24 cellular contexts compared by ENCODE assay signal in genomic region chr1:4980211-4980610, GRCh38.
"Had no signal": no experiment of that assay in that cellular context is flagged by ENCODE, and none has a peak within 500 bp of the region (broad histone marks: within the 10 kb centered on the region; RNA-seq: fewer than 3 reads in every experiment).

No MANE protein-coding gene starts in this region.

- H3K27ac Mint-ChIP-seq: natural killer cell treated with Interleukin-12 subunit alpha and Interleukin-12 subunit beta and Interleukin-15 and Interleukin-18, amount 100 ng/mL, for 72 hours; neural progenitor cell; progenitor cell of endocrine pancreas; stimulated activated effector memory CD8-positive, alpha-beta T cell treated with anti-CD3 and anti-CD28 coated beads, Interleukin-12 subunit alpha, Interleukin-12 subunit beta, amount 100 ng/mL, for 72 hours; stimulated activated naive B cell treated with anti-CD40 and anti-IgM and Interleukin-4, amounts not matched to agents 10 μg/mL and 1 μg/mL and 100 μg/mL, for 72 hours; stimulated activated naive CD8-positive, alpha-beta T cell treated with anti-CD3 and anti-CD28 coated beads, Interleukin-15, Interleukin-2, amounts not matched to agents 100 ng/mL and 50 ng/mL, for 24 hours had no signal

- H3K36me3 Mint-ChIP-seq: naive B cell; natural killer cell treated with Interleukin-12 subunit alpha and Interleukin-12 subunit beta and Interleukin-15 and Interleukin-18, amount 100 ng/mL, for 72 hours; neural progenitor cell; stimulated activated effector memory CD8-positive, alpha-beta T cell treated with anti-CD3 and anti-CD28 coated beads, Interleukin-12 subunit alpha, Interleukin-12 subunit beta, amount 100 ng/mL, for 72 hours; stimulated activated naive B cell treated with anti-CD40 and anti-IgM and Interleukin-4, amounts not matched to agents 10 μg/mL and 1 μg/mL and 100 μg/mL, for 72 hours had no signal

- H3K27me3 Mint-ChIP-seq: naive B cell had no signal

- H3K4me1 Mint-ChIP-seq: naive B cell; stimulated activated effector memory CD8-positive, alpha-beta T cell treated with anti-CD3 and anti-CD28 coated beads, Interleukin-12 subunit alpha, Interleukin-12 subunit beta, amount 100 ng/mL, for 72 hours; stimulated activated naive B cell treated with anti-CD40 and anti-IgM and Interleukin-4, amounts not matched to agents 10 μg/mL and 1 μg/mL and 100 μg/mL, for 72 hours had no signal

- H3K4me3 Mint-ChIP-seq: naive B cell; naive thymus-derived CD8-positive, alpha-beta T cell; natural killer cell treated with Interleukin-12 subunit alpha and Interleukin-12 subunit beta and Interleukin-15 and Interleukin-18, amount 100 ng/mL, for 72 hours; nephron progenitor cell; neural progenitor cell; stimulated activated effector memory CD8-positive, alpha-beta T cell treated with anti-CD3 and anti-CD28 coated beads, Interleukin-12 subunit alpha, Interleukin-12 subunit beta, amount 100 ng/mL, for 72 hours; stimulated activated naive B cell treated with anti-CD40 and anti-IgM and Interleukin-4, amounts not matched to agents 10 μg/mL and 1 μg/mL and 100 μg/mL, for 72 hours; stimulated activated naive CD8-positive, alpha-beta T cell treated with anti-CD3 and anti-CD28 coated beads, Interleukin-15, Interleukin-2, amounts not matched to agents 100 ng/mL and 50 ng/mL, for 24 hours had no signal

- H3K9me3 Mint-ChIP-seq: natural killer cell treated with Interleukin-12 subunit alpha and Interleukin-12 subunit beta and Interleukin-15 and Interleukin-18, amount 100 ng/mL, for 72 hours; neural progenitor cell; stimulated activated naive CD8-positive, alpha-beta T cell treated with anti-CD3 and anti-CD28 coated beads, Interleukin-15, Interleukin-2, amounts not matched to agents 100 ng/mL and 50 ng/mL, for 24 hours had no signal

- DNase-seq: naive B cell; naive thymus-derived CD8-positive, alpha-beta T cell; nephron progenitor cell; occipital lobe; ovary; psoas muscle; right cardiac atrium; right lobe of liver; sigmoid colon; small intestine; stimulated activated CD4-positive, alpha-beta T cell treated with anti-CD3 and anti-CD28 coated beads, Interleukin-12 subunit alpha, Interleukin-12 subunit beta, amount 100 ng/mL, for 4 hours; stimulated activated CD4-positive, alpha-beta T cell treated with anti-CD3 and anti-CD28 coated beads, Interleukin-1b, Interleukin-23, amount 100 ng/mL, for 48 hours; stimulated activated CD4-positive, alpha-beta T cell treated with anti-CD3 and anti-CD28 coated beads, Interleukin-4, amount 100 ng/mL, for 1 hour; stimulated activated naive B cell treated with anti-CD40 and anti-IgM and Interleukin-4, amounts not matched to agents 10 μg/mL and 1 μg/mL and 100 μg/mL, for 72 hours; stimulated activated naive CD4-positive, alpha-beta T cell treated with Interleukin-2 at 50 U/mL for 16 hours; stomach; thyroid gland; trophoblast cell; upper lobe of left lung had no signal
